ENCODE assay signal across 19 cellular contexts in the genomic region with DNA sequence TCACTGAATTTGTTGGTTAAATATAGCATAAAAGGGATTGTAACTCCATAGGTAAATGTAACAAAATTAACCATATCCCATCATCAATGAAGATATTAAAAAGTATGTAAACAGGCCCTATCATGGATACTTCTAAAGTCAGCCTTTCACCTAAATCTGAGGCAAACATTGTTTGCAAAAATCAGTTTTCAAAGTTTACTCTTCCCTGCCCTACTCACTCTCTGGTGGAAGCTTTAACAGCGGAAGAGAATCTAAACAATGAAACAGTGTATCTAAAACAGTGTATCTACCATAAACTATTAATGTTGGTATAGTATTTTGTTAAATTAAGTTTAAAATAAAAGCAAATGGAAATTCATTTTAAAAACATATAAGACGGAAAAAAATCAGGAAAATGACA. TPM values are rescaled to one million over a fixed set of nuclear protein-coding genes. Genes with fewer than 3 reads are reported as not detected.
DNase-seq lines count a peak whose midpoint lies in the region; ATAC-seq, FAIRE-seq and TF ChIP-seq lines count a peak whose summit lies in the region.
"Had no signal": no experiment of that assay in that cellular context is flagged by ENCODE, and none has a peak within 500 bp of the region (broad histone marks: within the 10 kb centered on the region; RNA-seq: fewer than 3 reads in every experiment).

No MANE protein-coding gene starts in this region.

- BruUV-seq in PC-3 (replicated peaks; lab: Mats Ljungman, UMichigan) (no TSS peak), GM12878 (replicated peaks; lab: Mats Ljungman, UMichigan) (no TSS peak)

- H3K4me2 ChIP-seq in DOHH2 (ENCODE audit: low read length) (peak overlapping the region; percentile 74), PC-3 (ENCODE audit: low read length) (peak overlapping the region; percentile 25; the same call in 1 of the 2 replicates), GM12878 (ENCODE audit: control insufficient read depth, insufficient read depth) (peak overlapping the region; percentile 77)

- H3K4me1 Mint-ChIP-seq in stimulated activated naive B cell treated with anti-CD40 and anti-IgM and Interleukin-4, amounts not matched to agents 10 μg/mL and 1 μg/mL and 100 μg/mL, for 72 hours: peaks cover 21 to 51% of the 10 kb centered on the region in 2 donors

- H3K9me2 ChIP-seq in DOHH2 (replicated peaks; ENCODE audit: control insufficient read depth, low read length): no peaks in the 10 kb centered on the region
- H3K9me2 ChIP-seq in PC-3 (replicated peaks; ENCODE audit: low read length): no peaks in the 10 kb centered on the region

- intact Hi-C loops in PC-3 (cut with micrococcal nuclease): no loop called here
- intact Hi-C loops in GM12878 (cut with micrococcal nuclease; ENCODE audit: unreplicated experiment): loop anchor here (5.0 kb wide), 1 partner anchor 160 kb away; a partner anchor contains a TSS

- H3K27me3 Mint-ChIP-seq in stimulated activated naive B cell treated with anti-CD40 and anti-IgM and Interleukin-4, amounts not matched to agents 10 μg/mL and 1 μg/mL and 100 μg/mL, for 72 hours: no peaks in the 10 kb centered on the region
- H3K27me3 Mint-ChIP-seq: CD4-positive, alpha-beta T cell; T-cell had no signal

- CTCF ChIA-PET in PC-3 (lab: Charles Lee) (no interaction called here), GM12878 (lab: Yijun Ruan, JAX) (no interaction called here)

- no peak for TF ChIP-seq POLR2A in GM12878 (IDR thresholded peaks at IDR 0.05; ENCODE audit: low read depth, low read length)

- H3K9ac ChIP-seq in PC-3 (ENCODE audit: low read length): no peak overlapping the region
- H3K9ac ChIP-seq in GM12878 (ENCODE audit: control insufficient read depth, insufficient read depth, low read length): peak overlapping the region; percentile 52

- H3K4me3 ChIP-seq in DOHH2 (ENCODE audit: low read length): no peak overlapping the region
- H3K4me3 ChIP-seq in PC-3 (ENCODE audit: low read length): no peak overlapping the region
- H3K4me3 ChIP-seq in GM12878: peak overlapping the region; percentile 59; the same call in 1 of the 2 replicates
- H3K4me3 ChIP-seq: Peyer's patch, SK-N-MC had no signal

- H3K9me3 Mint-ChIP-seq in stimulated activated naive B cell treated with anti-CD40 and anti-IgM and Interleukin-4, amounts not matched to agents 10 μg/mL and 1 μg/mL and 100 μg/mL, for 72 hours: no peaks in the 10 kb centered on the region
- H3K9me3 Mint-ChIP-seq: CD4-positive, alpha-beta T cell; T-cell had no signal

- H3K36me3 Mint-ChIP-seq in stimulated activated naive B cell treated with anti-CD40 and anti-IgM and Interleukin-4, amounts not matched to agents 10 μg/mL and 1 μg/mL and 100 μg/mL, for 72 hours: peaks cover 2 to 5% of the 10 kb centered on the region in 2 donors

- H3K36me3 ChIP-seq in DOHH2 (ENCODE audit: control insufficient read depth, low read length) (peaks cover 64% of the 10 kb centered on the region), PC-3 (ENCODE audit: low read depth, low read length) (no peaks in the 10 kb centered on the region), GM12878 (ENCODE audit: control insufficient read depth in 2 of 2, insufficient read depth in 2 of 2, low read length in 1 of 2) (peaks cover 0 to 2% of the 10 kb centered on the region in 2 experiments; a peak in 2 of 4 replicates)
- H3K36me3 ChIP-seq: BE2C, Peyer's patch had no signal

- peak overlapping the region; percentile 43 to 72 for H3K4me3 Mint-ChIP-seq in stimulated activated naive B cell treated with anti-CD40 and anti-IgM and Interleukin-4, amounts not matched to agents 10 μg/mL and 1 μg/mL and 100 μg/mL, for 72 hours
- H3K4me3 Mint-ChIP-seq: CD4-positive, alpha-beta T cell; T-cell had no signal

- H4K20me1 ChIP-seq in DOHH2 (ENCODE audit: control insufficient read depth, insufficient read depth, low read depth, low read length): peaks cover 18% of the 10 kb centered on the region
- H4K20me1 ChIP-seq in PC-3 (ENCODE audit: low read length): no peaks in the 10 kb centered on the region
- no peaks in the 10 kb centered on the region for H4K20me1 ChIP-seq in GM12878 (ENCODE audit: control insufficient read depth, insufficient read depth)

- H3K9me3 ChIP-seq in DOHH2 (ENCODE audit: control insufficient read depth, insufficient read depth, low read length): no peaks in the 10 kb centered on the region
- no peaks in the 10 kb centered on the region for H3K9me3 ChIP-seq in PC-3 (ENCODE audit: low read length)
- H3K9me3 ChIP-seq in GM12878 (replicated peaks; ENCODE audit: control insufficient read depth, insufficient read depth, low read length): no peaks in the 10 kb centered on the region; the same call in 2 of the 3 replicates
- H3K9me3 ChIP-seq: BE2C, Peyer's patch had no signal

- no peak for TF ChIP-seq RAD21 in GM12878 (IDR thresholded peaks at IDR 0.05; ENCODE audit: insufficient read depth, low read depth, low read length)

- DNase-seq in PC-3: no peak
- no peak for DNase-seq in GM12878 (ENCODE audit: low read depth, low spot score)
- DNase-seq in stimulated activated naive B cell treated with anti-CD40 and anti-IgM and Interleukin-4, amounts not matched to agents 10 μg/mL and 1 μg/mL and 100 μg/mL, for 72 hours: no peak
- DNase-seq in central memory CD4-positive, alpha-beta T cell: no peak
- DNase-seq in omental fat pad (ENCODE audit: low spot score): no peak
- no peak for DNase-seq in NCI-H345 (lab: John Stamatoyannopoulos, UW)
- DNase-seq: BE2C; Calu3; CD4-positive, alpha-beta T cell; GOT3; NCI-H1417; NCI-H2029 treated with DMSO at 0.1 percent for 48 hours; NCI-H510A; NCI-H774; Peyer's patch; Right ventricle myocardium superior; T-cell had no signal

- no peak for TF ChIP-seq EP300 in GM12878 (IDR thresholded peaks at IDR 0.05; ENCODE audit: borderline replicate concordance in 1 of 2, control insufficient read depth in 1 of 2, low read depth in 2 of 2, low read length in 2 of 2)

- H3K27me3 ChIP-seq in DOHH2 (ENCODE audit: control insufficient read depth, low read length): no peaks in the 10 kb centered on the region
- no peaks in the 10 kb centered on the region for H3K27me3 ChIP-seq in PC-3 (ENCODE audit: low read length)
- H3K27me3 ChIP-seq in GM12878 (replicated peaks in 1 of 2; ENCODE audit: control insufficient read depth in 2 of 2, insufficient read depth in 2 of 2, low read length in 1 of 2): no peaks in the 10 kb centered on the region
- H3K27me3 ChIP-seq: BE2C, Peyer's patch had no signal

- ATAC-seq in PC-3 (peak; percentile 12; the same call in 1 of the 2 replicates), GM12878 (no peak), omental fat pad (ENCODE audit: low FRiP score) (no peak)
- no peak for ATAC-seq in stimulated activated naive B cell treated with anti-CD40 and anti-IgM and Interleukin-4, amounts not matched to agents 10 μg/mL and 1 μg/mL and 100 μg/mL, for 72 hours (replicated peaks)
- ATAC-seq: T-cell had no signal

- in situ Hi-C loops in GM12878 (cut with MboI): loop anchor here (25.0 kb wide), 1 partner anchor 1480 kb away; no protein-coding TSS in a partner anchor

- 81% methylated on average over 2 of the region's 2 CpGs for WGBS in GM12878 (ENCODE audit: insufficient coverage, insufficient replicate concordance, low lambda C conversion rate, missing lambda C conversion rate)

- H3F3A ChIP-seq in DOHH2 (ENCODE audit: control insufficient read depth, insufficient read depth): peaks cover 35% of the 10 kb centered on the region
- no peaks in the 10 kb centered on the region for H3F3A ChIP-seq in PC-3 (ENCODE audit: low read length, unreplicated experiment)

- H3K79me2 ChIP-seq in DOHH2 (ENCODE audit: control insufficient read depth, low read length) (peaks cover 93% of the 10 kb centered on the region), PC-3 (ENCODE audit: low read length) (no peaks in the 10 kb centered on the region), GM12878 (ENCODE audit: control insufficient read depth, insufficient read depth, low read length) (peaks cover 55% of the 10 kb centered on the region)

- H3K27ac ChIP-seq in DOHH2 (ENCODE audit: low read depth, low read length) (no peak overlapping the region), PC-3 (ENCODE audit: low read length) (no peak overlapping the region; the same call in 1 of the 2 replicates), GM12878 (ENCODE audit: control insufficient read depth, insufficient read depth) (peak overlapping the region; percentile 75)
- H3K27ac ChIP-seq: SK-N-MC had no signal

- no peak overlapping the region for H2AFZ ChIP-seq in PC-3 (ENCODE audit: low read length)
- no peak overlapping the region for H2AFZ ChIP-seq in GM12878 (ENCODE audit: control insufficient read depth, low read depth, low read length)

- no peak overlapping the region for H3K27ac Mint-ChIP-seq in stimulated activated naive B cell treated with anti-CD40 and anti-IgM and Interleukin-4, amounts not matched to agents 10 μg/mL and 1 μg/mL and 100 μg/mL, for 72 hours
- H3K27ac Mint-ChIP-seq: CD4-positive, alpha-beta T cell; T-cell had no signal

- H3K4me1 ChIP-seq in DOHH2 (ENCODE audit: control insufficient read depth, low read length) (peaks cover 82% of the 10 kb centered on the region), PC-3 (ENCODE audit: insufficient read depth, low read length) (peaks cover 67% of the 10 kb centered on the region), GM12878 (ENCODE audit: control insufficient read depth, insufficient read depth, low read length) (peaks cover 43% of the 10 kb centered on the region)
- H3K4me1 ChIP-seq: BE2C had no signal

- RAD21 ChIA-PET in GM12878 (lab: Charles Lee; ENCODE audit: unreplicated experiment): interaction anchor here (3.9 to 11.2 kb wide), 2 partner anchors 9 to 18 kb away, joined by 41 to 217 read pairs; a partner anchor contains a TSS

- SMC1A ChIA-PET in GM12878 (lab: Charles Lee; ENCODE audit: uncharacterized antibody, unreplicated experiment): interaction anchor here (7.2 to 11.3 kb wide), 2 partner anchors 9 to 20 kb away, joined by 85 to 254 read pairs; a partner anchor contains a TSS

- no peak for FAIRE-seq in GM12878 (lab: Jason Lieb, UNC)

- no peak for TF ChIP-seq CTCF in DOHH2 (IDR thresholded peaks at IDR 0.05; ENCODE audit: low read depth, low read length, poor library complexity, severe bottlenecking)
- TF ChIP-seq CTCF in PC-3 (conservative IDR thresholded peaks at IDR 0.05; ENCODE audit: low read depth, low read length): no peak
- TF ChIP-seq CTCF in GM12878 (IDR thresholded peaks at IDR 0.05 in 2 of 3, conservative IDR thresholded peaks at IDR 0.05 in 1 of 3; ENCODE audit: control insufficient read depth in 2 of 3, extremely low read depth in 1 of 3, insufficient read depth in 1 of 3, low read depth in 3 of 3, low read length in 3 of 3): no peak
- no peak for TF ChIP-seq CTCF in omental fat pad (IDR thresholded peaks at IDR 0.05)

- POLR2A ChIA-PET in PC-3 (lab: Charles Lee; ENCODE audit: unreplicated experiment): no interaction called here
- POLR2A ChIA-PET in GM12878 (lab: Charles Lee): interaction anchor here (1.0 to 10.0 kb wide), 2 partner anchors 9 to 18 kb away, joined by 4 to 129 read pairs; a partner anchor contains a TSS

RNA-seq across cellular contexts. Expression of a gene that starts 21.1 kb away (rescaled TPM):
- total RNA-seq in PC-3 (2014; rRNA removed) (3.3 and 4.8 TPM in 2 replicates), GM12878 (2014; rRNA removed) (125 and 226 TPM in 2 replicates), GM12878 (2014; rRNA removed; fragmentation: Illumina TruSeq; extraction: Trizol) (184 and 186 TPM in 2 replicates), GM12878 (2021) (182 and 190 TPM in 2 replicates), omental fat pad (10 to 100 TPM; 24.6 to 69.4 (median 35.2) TPM)
- total RNA-seq in GM12878 (2013; cell fraction: nucleolus; rRNA removed): 18.3 and 21.1 TPM in 2 replicates
- 31.2 TPM for polyA plus RNA-seq in GM12878 (2011; ENCODE audit: low read depth)
- polyA plus RNA-seq in GM12878 (2011; rRNA removed) (475 and 622 TPM in 2 replicates), GM12878 (2014; fragmentation: Illumina TruSeq; extraction: Trizol) (208 and 257 TPM in 2 replicates), GM12878 (2014; fragmentation: Nextera tagmentation; extraction: Ambion mirVana) (100 to 1,000 TPM; 585 to 671 TPM), GM12878 (2014; rRNA removed) (92.3 and 161 TPM in 2 replicates), GM12878 (2016; fragmentation: Nextera tagmentation; extraction: Ambion mirVana) (100 to 1,000 TPM; 144 to 173 TPM)
- 192 and 213 TPM in 2 replicates for polyA plus RNA-seq in GM12878 (2011; cell fraction: cytosol; rRNA removed)
- polyA plus RNA-seq in GM12878 (2011; cell fraction: nucleus; rRNA removed): 94.6 and 109 TPM in 2 replicates
- polyA plus RNA-seq in GM12878 (2012): 72.3 and 88.3 TPM in 2 replicates
- 420 and 536 TPM in 2 replicates for polyA minus RNA-seq in GM12878 (2011; rRNA and poly(A)+ RNA removed)
- 87.4 and 119 TPM in 2 replicates for polyA minus RNA-seq in GM12878 (2011; cell fraction: cytosol; rRNA and poly(A)+ RNA removed)
- 10.2 and 13.1 TPM in 2 replicates for polyA minus RNA-seq in GM12878 (2011; cell fraction: nucleus; rRNA and poly(A)+ RNA removed)

Comparison
In these comparisons a context has a peak if more than half of its experiments do, and no peak if none do; other contexts are left out.
1. H3K4me2 ChIP-seq: peak in every context shown above with its lines; median percentile 77 in GM12878; 74 in DOHH2; 25 in PC-3.